9 cellular contexts compared by ENCODE assay signal in the genomic region with DNA sequence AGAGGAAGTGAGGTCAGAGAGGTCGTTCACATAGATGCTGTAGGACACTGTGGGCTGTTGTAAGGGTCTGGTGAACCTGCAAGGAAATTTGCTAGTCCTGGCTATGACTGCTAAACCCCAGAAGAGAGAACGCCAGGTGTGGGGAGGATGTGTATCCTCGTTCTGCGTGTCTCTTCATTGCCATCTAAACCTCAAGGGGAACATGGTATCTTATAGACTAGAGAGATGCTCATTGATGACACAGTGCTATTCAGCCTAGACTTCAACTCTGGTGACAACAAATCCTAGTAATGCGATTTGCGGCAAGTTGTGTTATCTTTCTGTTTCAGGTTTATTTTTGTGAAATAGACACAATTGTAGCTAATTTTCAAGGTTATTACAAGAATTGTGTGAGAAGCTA.
"Had no signal": no experiment of that assay in that cellular context is flagged by ENCODE, and none has a peak within 500 bp of the region (broad histone marks: within the 10 kb centered on the region; RNA-seq: fewer than 3 reads in every experiment).

No MANE protein-coding gene starts in this region.

- DNase-seq: H7, IMR-90, KG1 had no signal

- H3K27ac Mint-ChIP-seq: GM23338 had no signal

- H3K9me3 ChIP-seq: HAP-1 had no signal

- H3K4me1 Mint-ChIP-seq: GM23338 had no signal

- H3K36me3 ChIP-seq: HAP-1 had no signal

- H3K9me3 Mint-ChIP-seq: GM23338 had no signal

- ATAC-seq: GM23338, HCT116, K562 had no signal

- H3K4me3 Mint-ChIP-seq: GM23338 had no signal

- H3K4me3 ChIP-seq: GM23338, HAP-1, K562 had no signal

- FAIRE-seq: H1, HTR-8/SVneo, K562 had no signal
